In genomic region chr6:43669922-43670622, GRCh38 we compare ENCODE assay signal across 1 cellular context.
TF ChIP-seq lines count a peak whose summit lies in the region.

No MANE protein-coding gene starts in this region.

TF ChIP-seq in K562, 482 proteins besides CTCF, POLR2A, EP300 and RAD21 (continues in another document):
- TF ChIP-seq POU5F1 (IDR thresholded peaks at IDR 0.05; ENCODE audit: borderline replicate concordance, low read depth, low read length, partially characterized antibody) (no peak), TAF1 (IDR thresholded peaks at IDR 0.05; ENCODE audit: control insufficient read depth, extremely low read depth, insufficient read depth, low read length, severe bottlenecking) (no peak), NR2F6 (CRISPR knock-in tag; IDR thresholded peaks at IDR 0.05) (no peak), RFX5 (IDR thresholded peaks at IDR 0.05; ENCODE audit: low read depth, low read length) (no peak), TARDBP (IDR thresholded peaks at IDR 0.05) (no peak), BRD4 (IDR thresholded peaks at IDR 0.05) (no peak), CEBPB (tag; IDR thresholded peaks at IDR 0.05) (peak; percentile 86), HMGN3 (IDR thresholded peaks at IDR 0.05; ENCODE audit: borderline replicate concordance, extremely low read depth, insufficient read length, low read depth, low read length) (no peak), YY1 (IDR thresholded peaks at IDR 0.05; ENCODE audit: borderline replicate concordance in 1 of 3, control insufficient read depth in 1 of 3, extremely low read depth in 1 of 3, insufficient read depth in 3 of 3, insufficient read length in 1 of 3, insufficient replicate concordance in 2 of 3, low read depth in 1 of 3, low read length in 2 of 3) (peak in 1 of 3 experiments; percentile 30), ATF7 (IDR thresholded peaks at IDR 0.05) (peak; percentile 53; the same call in 1 of the 2 replicates), ZNF79 (CRISPR knock-in tag; IDR thresholded peaks at IDR 0.05; ENCODE audit: low read depth) (no peak), ZNF224 (CRISPR knock-in tag; IDR thresholded peaks at IDR 0.05) (no peak), ZFPM2 (CRISPR knock-in tag; IDR thresholded peaks at IDR 0.05) (no peak), GTF2F1 (IDR thresholded peaks at IDR 0.05; ENCODE audit: low read depth, low read length) (no peak), HDAC3 (IDR thresholded peaks at IDR 0.05; ENCODE audit: borderline replicate concordance, partially characterized antibody) (no peak), SMAD4 (CRISPR knock-in tag; conservative IDR thresholded peaks at IDR 0.05) (peak; percentile 40; the same call in 1 of the 2 replicates), NFIX (CRISPR knock-in tag; IDR thresholded peaks at IDR 0.05; ENCODE audit: low read depth) (no peak), SAFB (IDR thresholded peaks at IDR 0.05; ENCODE audit: borderline replicate concordance, low read depth, low read length) (0 out of 2 replicates have a peak, but pooled peaks have one; percentile 6), ZNF121 (CRISPR knock-in tag; conservative IDR thresholded peaks at IDR 0.05) (peak; percentile 57), TCF7L2 (IDR thresholded peaks at IDR 0.05; ENCODE audit: low read depth, low read length) (no peak), CREB3 (tag; conservative IDR thresholded peaks at IDR 0.05; ENCODE audit: low read depth) (no peak), ZBTB12 (CRISPR knock-in tag; IDR thresholded peaks at IDR 0.05) (no peak), KDM1A (IDR thresholded peaks at IDR 0.05) (peak in 1 of 2 experiments; percentile 25; a peak in 1 of 4 replicates), ZNF239 (CRISPR knock-in tag; IDR thresholded peaks at IDR 0.05) (no peak), HOMEZ (CRISPR knock-in tag; IDR thresholded peaks at IDR 0.05) (no peak), HDAC2 (IDR thresholded peaks at IDR 0.05) (no peak), RCOR1 (IDR thresholded peaks at IDR 0.05; ENCODE audit: borderline replicate concordance in 1 of 2, low read depth in 2 of 2, low read length in 2 of 2) (no peak), CBX3 (IDR thresholded peaks at IDR 0.05; ENCODE audit: borderline replicate concordance in 1 of 2, low read length in 2 of 2) (no peak), HEY1 (CRISPR knock-in tag; IDR thresholded peaks at IDR 0.05; ENCODE audit: borderline replicate concordance) (no peak), PKNOX1 (IDR thresholded peaks at IDR 0.05) (no peak)
- TF ChIP-seq, protein P1, sequence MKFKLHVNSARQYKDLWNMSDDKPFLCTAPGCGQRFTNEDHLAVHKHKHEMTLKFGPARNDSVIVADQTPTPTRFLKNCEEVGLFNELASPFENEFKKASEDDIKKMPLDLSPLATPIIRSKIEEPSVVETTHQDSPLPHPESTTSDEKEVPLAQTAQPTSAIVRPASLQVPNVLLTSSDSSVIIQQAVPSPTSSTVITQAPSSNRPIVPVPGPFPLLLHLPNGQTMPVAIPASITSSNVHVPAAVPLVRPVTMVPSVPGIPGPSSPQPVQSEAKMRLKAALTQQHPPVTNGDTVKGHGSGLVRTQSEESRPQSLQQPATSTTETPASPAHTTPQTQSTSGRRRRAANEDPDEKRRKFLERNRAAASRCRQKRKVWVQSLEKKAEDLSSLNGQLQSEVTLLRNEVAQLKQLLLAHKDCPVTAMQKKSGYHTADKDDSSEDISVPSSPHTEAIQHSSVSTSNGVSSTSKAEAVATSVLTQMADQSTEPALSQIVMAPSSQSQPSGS (CRISPR knock-in tag; IDR thresholded peaks at IDR 0.05): no peak
- TF ChIP-seq, protein P2, sequence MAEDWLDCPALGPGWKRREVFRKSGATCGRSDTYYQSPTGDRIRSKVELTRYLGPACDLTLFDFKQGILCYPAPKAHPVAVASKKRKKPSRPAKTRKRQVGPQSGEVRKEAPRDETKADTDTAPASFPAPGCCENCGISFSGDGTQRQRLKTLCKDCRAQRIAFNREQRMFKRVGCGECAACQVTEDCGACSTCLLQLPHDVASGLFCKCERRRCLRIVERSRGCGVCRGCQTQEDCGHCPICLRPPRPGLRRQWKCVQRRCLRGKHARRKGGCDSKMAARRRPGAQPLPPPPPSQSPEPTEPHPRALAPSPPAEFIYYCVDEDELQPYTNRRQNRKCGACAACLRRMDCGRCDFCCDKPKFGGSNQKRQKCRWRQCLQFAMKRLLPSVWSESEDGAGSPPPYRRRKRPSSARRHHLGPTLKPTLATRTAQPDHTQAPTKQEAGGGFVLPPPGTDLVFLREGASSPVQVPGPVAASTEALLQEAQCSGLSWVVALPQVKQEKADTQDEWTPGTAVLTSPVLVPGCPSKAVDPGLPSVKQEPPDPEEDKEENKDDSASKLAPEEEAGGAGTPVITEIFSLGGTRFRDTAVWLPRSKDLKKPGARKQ (CRISPR knock-in tag; IDR thresholded peaks at IDR 0.05): no peak
- TF ChIP-seq, protein P3, sequence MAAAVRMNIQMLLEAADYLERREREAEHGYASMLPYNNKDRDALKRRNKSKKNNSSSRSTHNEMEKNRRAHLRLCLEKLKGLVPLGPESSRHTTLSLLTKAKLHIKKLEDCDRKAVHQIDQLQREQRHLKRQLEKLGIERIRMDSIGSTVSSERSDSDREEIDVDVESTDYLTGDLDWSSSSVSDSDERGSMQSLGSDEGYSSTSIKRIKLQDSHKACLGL (CRISPR knock-in tag; IDR thresholded peaks at IDR 0.05; ENCODE audit: borderline replicate concordance, poor library complexity, severe bottlenecking): no peak
- TF ChIP-seq, protein P4, sequence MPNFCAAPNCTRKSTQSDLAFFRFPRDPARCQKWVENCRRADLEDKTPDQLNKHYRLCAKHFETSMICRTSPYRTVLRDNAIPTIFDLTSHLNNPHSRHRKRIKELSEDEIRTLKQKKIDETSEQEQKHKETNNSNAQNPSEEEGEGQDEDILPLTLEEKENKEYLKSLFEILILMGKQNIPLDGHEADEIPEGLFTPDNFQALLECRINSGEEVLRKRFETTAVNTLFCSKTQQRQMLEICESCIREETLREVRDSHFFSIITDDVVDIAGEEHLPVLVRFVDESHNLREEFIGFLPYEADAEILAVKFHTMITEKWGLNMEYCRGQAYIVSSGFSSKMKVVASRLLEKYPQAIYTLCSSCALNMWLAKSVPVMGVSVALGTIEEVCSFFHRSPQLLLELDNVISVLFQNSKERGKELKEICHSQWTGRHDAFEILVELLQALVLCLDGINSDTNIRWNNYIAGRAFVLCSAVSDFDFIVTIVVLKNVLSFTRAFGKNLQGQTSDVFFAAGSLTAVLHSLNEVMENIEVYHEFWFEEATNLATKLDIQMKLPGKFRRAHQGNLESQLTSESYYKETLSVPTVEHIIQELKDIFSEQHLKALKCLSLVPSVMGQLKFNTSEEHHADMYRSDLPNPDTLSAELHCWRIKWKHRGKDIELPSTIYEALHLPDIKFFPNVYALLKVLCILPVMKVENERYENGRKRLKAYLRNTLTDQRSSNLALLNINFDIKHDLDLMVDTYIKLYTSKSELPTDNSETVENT (CRISPR knock-in tag; IDR thresholded peaks at IDR 0.05): no peak
- TF ChIP-seq, protein P5, sequence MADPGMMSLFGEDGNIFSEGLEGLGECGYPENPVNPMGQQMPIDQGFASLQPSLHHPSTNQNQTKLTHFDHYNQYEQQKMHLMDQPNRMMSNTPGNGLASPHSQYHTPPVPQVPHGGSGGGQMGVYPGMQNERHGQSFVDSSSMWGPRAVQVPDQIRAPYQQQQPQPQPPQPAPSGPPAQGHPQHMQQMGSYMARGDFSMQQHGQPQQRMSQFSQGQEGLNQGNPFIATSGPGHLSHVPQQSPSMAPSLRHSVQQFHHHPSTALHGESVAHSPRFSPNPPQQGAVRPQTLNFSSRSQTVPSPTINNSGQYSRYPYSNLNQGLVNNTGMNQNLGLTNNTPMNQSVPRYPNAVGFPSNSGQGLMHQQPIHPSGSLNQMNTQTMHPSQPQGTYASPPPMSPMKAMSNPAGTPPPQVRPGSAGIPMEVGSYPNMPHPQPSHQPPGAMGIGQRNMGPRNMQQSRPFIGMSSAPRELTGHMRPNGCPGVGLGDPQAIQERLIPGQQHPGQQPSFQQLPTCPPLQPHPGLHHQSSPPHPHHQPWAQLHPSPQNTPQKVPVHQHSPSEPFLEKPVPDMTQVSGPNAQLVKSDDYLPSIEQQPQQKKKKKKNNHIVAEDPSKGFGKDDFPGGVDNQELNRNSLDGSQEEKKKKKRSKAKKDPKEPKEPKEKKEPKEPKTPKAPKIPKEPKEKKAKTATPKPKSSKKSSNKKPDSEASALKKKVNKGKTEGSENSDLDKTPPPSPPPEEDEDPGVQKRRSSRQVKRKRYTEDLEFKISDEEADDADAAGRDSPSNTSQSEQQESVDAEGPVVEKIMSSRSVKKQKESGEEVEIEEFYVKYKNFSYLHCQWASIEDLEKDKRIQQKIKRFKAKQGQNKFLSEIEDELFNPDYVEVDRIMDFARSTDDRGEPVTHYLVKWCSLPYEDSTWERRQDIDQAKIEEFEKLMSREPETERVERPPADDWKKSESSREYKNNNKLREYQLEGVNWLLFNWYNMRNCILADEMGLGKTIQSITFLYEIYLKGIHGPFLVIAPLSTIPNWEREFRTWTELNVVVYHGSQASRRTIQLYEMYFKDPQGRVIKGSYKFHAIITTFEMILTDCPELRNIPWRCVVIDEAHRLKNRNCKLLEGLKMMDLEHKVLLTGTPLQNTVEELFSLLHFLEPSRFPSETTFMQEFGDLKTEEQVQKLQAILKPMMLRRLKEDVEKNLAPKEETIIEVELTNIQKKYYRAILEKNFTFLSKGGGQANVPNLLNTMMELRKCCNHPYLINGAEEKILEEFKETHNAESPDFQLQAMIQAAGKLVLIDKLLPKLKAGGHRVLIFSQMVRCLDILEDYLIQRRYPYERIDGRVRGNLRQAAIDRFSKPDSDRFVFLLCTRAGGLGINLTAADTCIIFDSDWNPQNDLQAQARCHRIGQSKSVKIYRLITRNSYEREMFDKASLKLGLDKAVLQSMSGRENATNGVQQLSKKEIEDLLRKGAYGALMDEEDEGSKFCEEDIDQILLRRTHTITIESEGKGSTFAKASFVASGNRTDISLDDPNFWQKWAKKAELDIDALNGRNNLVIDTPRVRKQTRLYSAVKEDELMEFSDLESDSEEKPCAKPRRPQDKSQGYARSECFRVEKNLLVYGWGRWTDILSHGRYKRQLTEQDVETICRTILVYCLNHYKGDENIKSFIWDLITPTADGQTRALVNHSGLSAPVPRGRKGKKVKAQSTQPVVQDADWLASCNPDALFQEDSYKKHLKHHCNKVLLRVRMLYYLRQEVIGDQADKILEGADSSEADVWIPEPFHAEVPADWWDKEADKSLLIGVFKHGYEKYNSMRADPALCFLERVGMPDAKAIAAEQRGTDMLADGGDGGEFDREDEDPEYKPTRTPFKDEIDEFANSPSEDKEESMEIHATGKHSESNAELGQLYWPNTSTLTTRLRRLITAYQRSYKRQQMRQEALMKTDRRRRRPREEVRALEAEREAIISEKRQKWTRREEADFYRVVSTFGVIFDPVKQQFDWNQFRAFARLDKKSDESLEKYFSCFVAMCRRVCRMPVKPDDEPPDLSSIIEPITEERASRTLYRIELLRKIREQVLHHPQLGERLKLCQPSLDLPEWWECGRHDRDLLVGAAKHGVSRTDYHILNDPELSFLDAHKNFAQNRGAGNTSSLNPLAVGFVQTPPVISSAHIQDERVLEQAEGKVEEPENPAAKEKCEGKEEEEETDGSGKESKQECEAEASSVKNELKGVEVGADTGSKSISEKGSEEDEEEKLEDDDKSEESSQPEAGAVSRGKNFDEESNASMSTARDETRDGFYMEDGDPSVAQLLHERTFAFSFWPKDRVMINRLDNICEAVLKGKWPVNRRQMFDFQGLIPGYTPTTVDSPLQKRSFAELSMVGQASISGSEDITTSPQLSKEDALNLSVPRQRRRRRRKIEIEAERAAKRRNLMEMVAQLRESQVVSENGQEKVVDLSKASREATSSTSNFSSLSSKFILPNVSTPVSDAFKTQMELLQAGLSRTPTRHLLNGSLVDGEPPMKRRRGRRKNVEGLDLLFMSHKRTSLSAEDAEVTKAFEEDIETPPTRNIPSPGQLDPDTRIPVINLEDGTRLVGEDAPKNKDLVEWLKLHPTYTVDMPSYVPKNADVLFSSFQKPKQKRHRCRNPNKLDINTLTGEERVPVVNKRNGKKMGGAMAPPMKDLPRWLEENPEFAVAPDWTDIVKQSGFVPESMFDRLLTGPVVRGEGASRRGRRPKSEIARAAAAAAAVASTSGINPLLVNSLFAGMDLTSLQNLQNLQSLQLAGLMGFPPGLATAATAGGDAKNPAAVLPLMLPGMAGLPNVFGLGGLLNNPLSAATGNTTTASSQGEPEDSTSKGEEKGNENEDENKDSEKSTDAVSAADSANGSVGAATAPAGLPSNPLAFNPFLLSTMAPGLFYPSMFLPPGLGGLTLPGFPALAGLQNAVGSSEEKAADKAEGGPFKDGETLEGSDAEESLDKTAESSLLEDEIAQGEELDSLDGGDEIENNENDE (IDR thresholded peaks at IDR 0.05; ENCODE audit: low read depth, low read length): no peak
- TF ChIP-seq, protein P6, sequence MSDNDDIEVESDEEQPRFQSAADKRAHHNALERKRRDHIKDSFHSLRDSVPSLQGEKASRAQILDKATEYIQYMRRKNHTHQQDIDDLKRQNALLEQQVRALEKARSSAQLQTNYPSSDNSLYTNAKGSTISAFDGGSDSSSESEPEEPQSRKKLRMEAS (CRISPR knock-in tag; IDR thresholded peaks at IDR 0.05): no peak
